9 cellular contexts compared by ENCODE assay signal in the genomic region with DNA sequence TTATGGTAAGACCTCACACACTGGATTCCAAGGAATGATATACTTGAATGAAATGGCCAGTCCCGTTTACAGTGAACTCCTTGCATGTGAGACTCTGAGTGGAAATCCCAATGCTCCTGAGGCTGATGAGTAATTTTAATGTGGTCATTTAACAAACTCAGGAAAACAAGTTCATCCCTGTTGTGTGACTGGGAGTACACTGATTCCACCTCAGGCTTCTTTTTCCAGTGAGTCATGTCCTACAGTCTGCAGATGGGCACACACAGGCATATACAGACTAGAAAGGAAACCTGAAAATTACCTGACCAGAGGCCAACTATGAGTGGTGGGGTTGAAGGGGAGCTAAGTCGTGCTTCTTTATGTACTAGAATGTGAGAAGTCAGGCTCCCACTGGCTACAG. TPM values are rescaled to one million over a fixed set of nuclear protein-coding genes. Genes with fewer than 3 reads are reported as not detected.
DNase-seq lines count a peak whose midpoint lies in the region; ATAC-seq and TF ChIP-seq lines count a peak whose summit lies in the region.
"Had no signal": no experiment of that assay in that cellular context is flagged by ENCODE, and none has a peak within 500 bp of the region (broad histone marks: within the 10 kb centered on the region; RNA-seq: fewer than 3 reads in every experiment).

No MANE protein-coding gene starts in this region.

- H3K9me3 ChIP-seq in mammary epithelial cell (replicated peaks; ENCODE audit: insufficient read depth, low read length) (no peaks in the 10 kb centered on the region), right lobe of liver (no peaks in the 10 kb centered on the region), upper lobe of right lung (no peaks in the 10 kb centered on the region)

- H3K9ac ChIP-seq in mammary epithelial cell (ENCODE audit: insufficient read depth, low read length): peak overlapping the region; percentile 87

- WGBS in mammary epithelial cell (ENCODE audit: low coverage, missing lambda C conversion rate): 0% methylated on average over 2 of the region's 2 CpGs
- WGBS in right lobe of liver (ENCODE audit: insufficient coverage, low coverage, low lambda C conversion rate, missing lambda C conversion rate): 30% methylated on average over 2 of the region's 2 CpGs

- POLR2A ChIA-PET in WTC11 (lab: Charles Lee): no interaction called here

- H3K27ac Mint-ChIP-seq in activated T-cell treated with anti-CD3 and anti-CD28 coated beads, Interleukin-2, amount 50 U/mL, for 24 hours: peak overlapping the region; percentile 4
- no peak overlapping the region for H3K27ac Mint-ChIP-seq in WTC11

- H3K27ac ChIP-seq in mammary epithelial cell (ENCODE audit: insufficient read depth, low read depth, low read length): peak overlapping the region; percentile 98
- H3K27ac ChIP-seq in right lobe of liver: peak overlapping the region; percentile 42 to 65 (median 49)
- peak overlapping the region; percentile 75 for H3K27ac ChIP-seq in upper lobe of right lung

- no peaks in the 10 kb centered on the region for H3K27me3 ChIP-seq in mammary epithelial cell (ENCODE audit: insufficient read depth, low read length)
- H3K27me3 ChIP-seq in right lobe of liver: no peaks in the 10 kb centered on the region
- H3K27me3 ChIP-seq in upper lobe of right lung: no peaks in the 10 kb centered on the region

- dilution Hi-C loops in mammary epithelial cell (cut with HindIII; ENCODE audit: low sequenced_read_pairs): loop anchor here (5.0 kb wide), 1 partner anchor 53 kb away; a partner anchor contains a TSS

- H2AFZ ChIP-seq in mammary epithelial cell (ENCODE audit: low read depth, low read length): no peak overlapping the region

- peaks cover 81% of the 10 kb centered on the region for H3K79me2 ChIP-seq in mammary epithelial cell (ENCODE audit: insufficient read depth, low read length)

- H3K36me3 ChIP-seq in mammary epithelial cell (ENCODE audit: insufficient read depth, low read length): no peaks in the 10 kb centered on the region
- no peaks in the 10 kb centered on the region for H3K36me3 ChIP-seq in right lobe of liver
- H3K36me3 ChIP-seq in upper lobe of right lung: no peaks in the 10 kb centered on the region

- in situ Hi-C loops in mammary epithelial cell (cut with MboI; ENCODE audit: low sequenced_read_pairs in 2 of 2): no loop called here

- no peak for DNase-seq in activated T-cell treated with anti-CD3 and anti-CD28 coated beads, Interleukin-2, amount 50 U/mL, for 24 hours
- DNase-seq in activated T-cell treated with anti-CD3 and anti-CD28 coated beads, Interleukin-2, amount 50 U/mL, for 48 hours: no peak
- DNase-seq in mammary epithelial cell (peak; percentile 98), right lobe of liver (no peak), upper lobe of right lung (no peak), WTC11 (ENCODE audit: low spot score) (no peak)
- DNase-seq: NCI-H526 treated with DMSO at 0.1 percent for 48 hours had no signal

- peak in 1 of 4 donors; percentile 53 for ATAC-seq in right lobe of liver
- no peak for ATAC-seq in upper lobe of right lung
- ATAC-seq in HG03565 (IDR thresholded peaks at IDR 0.05; ENCODE audit: unreplicated experiment): no peak
- ATAC-seq in WTC11: no peak
- ATAC-seq in GM19023 (IDR thresholded peaks at IDR 0.05; ENCODE audit: unreplicated experiment): no peak

- H3K4me1 ChIP-seq in mammary epithelial cell (ENCODE audit: insufficient read depth, low read length) (peaks cover 82% of the 10 kb centered on the region), right lobe of liver (peaks cover 0 to 62% (median 20%) of the 10 kb centered on the region in 4 donors), upper lobe of right lung (peaks cover 90% of the 10 kb centered on the region)

- H3K4me3 ChIP-seq in mammary epithelial cell (replicated peaks in 1 of 3; ENCODE audit: insufficient read depth in 1 of 3, low read depth in 2 of 3, low read length in 3 of 3) (peak overlapping the region in 2 of 3 experiments; percentile 18 to 26), right lobe of liver (no peak overlapping the region), upper lobe of right lung (no peak overlapping the region)

- H3K36me3 Mint-ChIP-seq in activated T-cell treated with anti-CD3 and anti-CD28 coated beads, Interleukin-2, amount 50 U/mL, for 24 hours (ENCODE audit: low read depth): peaks cover 44% of the 10 kb centered on the region
- H3K36me3 Mint-ChIP-seq in WTC11: no peaks in the 10 kb centered on the region

- H3K4me3 Mint-ChIP-seq in activated T-cell treated with anti-CD3 and anti-CD28 coated beads, Interleukin-2, amount 50 U/mL, for 24 hours: no peak overlapping the region
- H3K4me3 Mint-ChIP-seq in WTC11: no peak overlapping the region

- no peaks in the 10 kb centered on the region for H3K27me3 Mint-ChIP-seq in activated T-cell treated with anti-CD3 and anti-CD28 coated beads, Interleukin-2, amount 50 U/mL, for 24 hours
- peaks cover 42% of the 10 kb centered on the region for H3K27me3 Mint-ChIP-seq in WTC11 (ENCODE audit: low read depth)

- no peaks in the 10 kb centered on the region for H4K20me1 ChIP-seq in mammary epithelial cell (ENCODE audit: insufficient read depth, low read length)

- BruUV-seq in mammary epithelial cell (replicated peaks; lab: Mats Ljungman, UMichigan): no TSS peak

- H3K4me1 Mint-ChIP-seq in activated T-cell treated with anti-CD3 and anti-CD28 coated beads, Interleukin-2, amount 50 U/mL, for 24 hours (ENCODE audit: low read depth): peaks cover 90% of the 10 kb centered on the region
- peaks cover 5% of the 10 kb centered on the region for H3K4me1 Mint-ChIP-seq in WTC11

- H3K4me2 ChIP-seq in mammary epithelial cell (ENCODE audit: insufficient read depth, low read depth, low read length): peak overlapping the region; percentile 83

- no peak for TF ChIP-seq CTCF in mammary epithelial cell (conservative IDR thresholded peaks at IDR 0.05 in 1 of 2, IDR thresholded peaks at IDR 0.05 in 1 of 2; ENCODE audit: extremely low read depth in 1 of 2, insufficient read depth in 1 of 2, low read depth in 1 of 2, low read length in 2 of 2)
- no peak for TF ChIP-seq CTCF in right lobe of liver (IDR thresholded peaks at IDR 0.05)
- no peak for TF ChIP-seq CTCF in upper lobe of right lung (IDR thresholded peaks at IDR 0.05)
- no peak for TF ChIP-seq CTCF in WTC11 (IDR thresholded peaks at IDR 0.05)

- CTCF ChIA-PET in mammary epithelial cell (lab: Charles Lee; ENCODE audit: low non-redundant PET): interaction anchor here (0.6 kb wide), 1 partner anchor 20 kb away, joined by 3 read pairs; no protein-coding TSS in a partner anchor
- CTCF ChIA-PET in WTC11 (lab: Charles Lee): no interaction called here

- no peaks in the 10 kb centered on the region for H3K9me3 Mint-ChIP-seq in activated T-cell treated with anti-CD3 and anti-CD28 coated beads, Interleukin-2, amount 50 U/mL, for 24 hours
- H3K9me3 Mint-ChIP-seq in WTC11: no peaks in the 10 kb centered on the region

- intact Hi-C loops in mammary epithelial cell (cut with micrococcal nuclease): no loop called here
- intact Hi-C loops in right lobe of liver (cut with DNase I): no loop called here
- intact Hi-C loops in upper lobe of right lung (cut with DNase I): no loop called here

- no peak for TF ChIP-seq POLR2A in right lobe of liver (IDR thresholded peaks at IDR 0.05)

TF ChIP-seq in WTC11, 78 proteins besides CTCF, POLR2A, EP300 and RAD21 (continues in another document):
- TF ChIP-seq, protein P1, sequence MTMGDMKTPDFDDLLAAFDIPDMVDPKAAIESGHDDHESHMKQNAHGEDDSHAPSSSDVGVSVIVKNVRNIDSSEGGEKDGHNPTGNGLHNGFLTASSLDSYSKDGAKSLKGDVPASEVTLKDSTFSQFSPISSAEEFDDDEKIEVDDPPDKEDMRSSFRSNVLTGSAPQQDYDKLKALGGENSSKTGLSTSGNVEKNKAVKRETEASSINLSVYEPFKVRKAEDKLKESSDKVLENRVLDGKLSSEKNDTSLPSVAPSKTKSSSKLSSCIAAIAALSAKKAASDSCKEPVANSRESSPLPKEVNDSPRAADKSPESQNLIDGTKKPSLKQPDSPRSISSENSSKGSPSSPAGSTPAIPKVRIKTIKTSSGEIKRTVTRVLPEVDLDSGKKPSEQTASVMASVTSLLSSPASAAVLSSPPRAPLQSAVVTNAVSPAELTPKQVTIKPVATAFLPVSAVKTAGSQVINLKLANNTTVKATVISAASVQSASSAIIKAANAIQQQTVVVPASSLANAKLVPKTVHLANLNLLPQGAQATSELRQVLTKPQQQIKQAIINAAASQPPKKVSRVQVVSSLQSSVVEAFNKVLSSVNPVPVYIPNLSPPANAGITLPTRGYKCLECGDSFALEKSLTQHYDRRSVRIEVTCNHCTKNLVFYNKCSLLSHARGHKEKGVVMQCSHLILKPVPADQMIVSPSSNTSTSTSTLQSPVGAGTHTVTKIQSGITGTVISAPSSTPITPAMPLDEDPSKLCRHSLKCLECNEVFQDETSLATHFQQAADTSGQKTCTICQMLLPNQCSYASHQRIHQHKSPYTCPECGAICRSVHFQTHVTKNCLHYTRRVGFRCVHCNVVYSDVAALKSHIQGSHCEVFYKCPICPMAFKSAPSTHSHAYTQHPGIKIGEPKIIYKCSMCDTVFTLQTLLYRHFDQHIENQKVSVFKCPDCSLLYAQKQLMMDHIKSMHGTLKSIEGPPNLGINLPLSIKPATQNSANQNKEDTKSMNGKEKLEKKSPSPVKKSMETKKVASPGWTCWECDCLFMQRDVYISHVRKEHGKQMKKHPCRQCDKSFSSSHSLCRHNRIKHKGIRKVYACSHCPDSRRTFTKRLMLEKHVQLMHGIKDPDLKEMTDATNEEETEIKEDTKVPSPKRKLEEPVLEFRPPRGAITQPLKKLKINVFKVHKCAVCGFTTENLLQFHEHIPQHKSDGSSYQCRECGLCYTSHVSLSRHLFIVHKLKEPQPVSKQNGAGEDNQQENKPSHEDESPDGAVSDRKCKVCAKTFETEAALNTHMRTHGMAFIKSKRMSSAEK (CRISPR knock-in tag; IDR thresholded peaks at IDR 0.05; ENCODE audit: borderline replicate concordance): no peak

RNA-seq across cellular contexts. Expression of a gene that starts 5.8 kb away (rescaled TPM):
- total RNA-seq in mammary epithelial cell (100 to 1,000 TPM in 1 of 2 donors, 10 to 100 TPM in 1; 65.7 to 125 TPM), right lobe of liver (10 to 100 TPM; 34.2 to 77.7 (median 49.1) TPM), upper lobe of right lung (103 TPM), WTC11 (2021) (0.44 to 0.72 TPM (median 0.69 TPM) in 3 replicates)
- polyA plus RNA-seq in mammary epithelial cell: 138 TPM
- 297 TPM for polyA minus RNA-seq in mammary epithelial cell

RNA-seq across cellular contexts. Expression of a gene that starts 53.4 kb away (rescaled TPM):
- total RNA-seq in mammary epithelial cell (10 to 100 TPM; 38.0 to 49.2 TPM), right lobe of liver (10 to 100 TPM; 15.9 to 33.7 (median 24.3) TPM), upper lobe of right lung (40.9 TPM), WTC11 (2021) (28.7 to 31.6 TPM (median 29.1 TPM) in 3 replicates)
- polyA plus RNA-seq in mammary epithelial cell: 10.8 TPM
- polyA minus RNA-seq in mammary epithelial cell: 49.5 TPM

Comparison
In these comparisons a context has a peak if more than half of its experiments do, and no peak if none do; other contexts are left out.
1. H3K4me3 ChIP-seq: peak in mammary epithelial cell (2 of 3); none in right lobe of liver (0 of 3) and upper lobe of right lung (single experiment).
2. RNA of a gene that starts 5.8 kb away (total RNA-seq): 65.7 to 125 TPM in mammary epithelial cell, 103 TPM in upper lobe of right lung (single experiment) and 34.2 to 77.7 TPM in right lobe of liver; 0.44 to 0.72 TPM in WTC11; every median in the first group is over 10 times any median in the second.
3. Peak in every context shown above with its lines, with median percentiles within 50 percentile points of each other: H3K27ac ChIP-seq.